In genomic region chr13:71115301-71115700, GRCh38 we compare ENCODE assay signal across 24 cellular contexts.
"Had no signal": no experiment of that assay in that cellular context is flagged by ENCODE, and none has a peak within 500 bp of the region (broad histone marks: within the 10 kb centered on the region; RNA-seq: fewer than 3 reads in every experiment).

No MANE protein-coding gene starts in this region.

- H3K4me1 ChIP-seq: esophagus squamous epithelium, heart right ventricle, lower lobe of right lung, pancreas, testis, transverse colon, upper lobe of right lung, vagina had no signal

- H3K4me1 Mint-ChIP-seq: natural killer cell; stimulated activated memory B cell treated with anti-CD40 and anti-IgM and Interleukin-4, amounts not matched to agents 10 μg/mL and 1 μg/mL and 100 μg/mL, for 72 hours had no signal

- ATAC-seq: effector memory CD8-positive, alpha-beta T cell; heart right ventricle; left ventricle myocardium superior; lower lobe of right lung; natural killer cell; pancreas; sciatic nerve; stimulated activated memory B cell treated with anti-CD40 and anti-IgM and Interleukin-4, amounts not matched to agents 10 μg/mL and 1 μg/mL and 100 μg/mL, for 72 hours; stimulated activated naive CD8-positive, alpha-beta T cell treated with anti-CD3 and anti-CD28 coated beads, Interleukin-15, Interleukin-2, amounts not matched to agents 100 U/mL and 50 U/mL, for 24 hours; upper lobe of right lung had no signal

- H3K27me3 ChIP-seq: esophagus squamous epithelium, heart right ventricle, neutrophil, pancreas, testis, transverse colon, upper lobe of right lung, vagina had no signal

- DNase-seq: cortex of kidney; effector memory CD8-positive, alpha-beta T cell; erythroblast; esophagus squamous epithelium; foreskin melanocyte; glutamatergic neuron; heart right ventricle; hippocampal formation; left ventricle myocardium superior; lower lobe of right lung; natural killer cell; pancreas; retina; stimulated activated CD4-positive, alpha-beta T cell treated with anti-CD3 and anti-CD28 coated beads, Interleukin-4, amount 100 ng/mL, for 4 hours; stimulated activated naive CD8-positive, alpha-beta T cell treated with anti-CD3 and anti-CD28 coated beads, Interleukin-15, Interleukin-2, amounts not matched to agents 100 U/mL and 50 U/mL, for 24 hours; substantia nigra; testis; transverse colon; upper lobe of right lung had no signal

- H3K4me3 ChIP-seq: esophagus squamous epithelium, heart right ventricle, lower lobe of right lung, pancreas, smooth muscle cell, testis, transverse colon, upper lobe of right lung, vagina had no signal

- H3K27me3 Mint-ChIP-seq: effector memory CD8-positive, alpha-beta T cell; stimulated activated memory B cell treated with anti-CD40 and anti-IgM and Interleukin-4, amounts not matched to agents 10 μg/mL and 1 μg/mL and 100 μg/mL, for 72 hours had no signal

- H3K36me3 ChIP-seq: esophagus squamous epithelium, heart right ventricle, lower lobe of right lung, neutrophil, pancreas, transverse colon, upper lobe of right lung, vagina had no signal

- H3K4me3 Mint-ChIP-seq: effector memory CD8-positive, alpha-beta T cell; natural killer cell; stimulated activated memory B cell treated with anti-CD40 and anti-IgM and Interleukin-4, amounts not matched to agents 10 μg/mL and 1 μg/mL and 100 μg/mL, for 72 hours had no signal

- H3K9me3 ChIP-seq: esophagus squamous epithelium, lower lobe of right lung, neutrophil, pancreas, testis, transverse colon, upper lobe of right lung, vagina had no signal

- H3K27ac Mint-ChIP-seq: effector memory CD8-positive, alpha-beta T cell; natural killer cell; stimulated activated memory B cell treated with anti-CD40 and anti-IgM and Interleukin-4, amounts not matched to agents 10 μg/mL and 1 μg/mL and 100 μg/mL, for 72 hours had no signal

- H3K27ac ChIP-seq: esophagus squamous epithelium, heart right ventricle, lower lobe of right lung, neutrophil, pancreas, testis, transverse colon, upper lobe of right lung, vagina had no signal

- H3K36me3 Mint-ChIP-seq: natural killer cell; stimulated activated memory B cell treated with anti-CD40 and anti-IgM and Interleukin-4, amounts not matched to agents 10 μg/mL and 1 μg/mL and 100 μg/mL, for 72 hours had no signal
